Comparison of ENCODE assay signal across 20 cellular contexts in the genomic region with DNA sequence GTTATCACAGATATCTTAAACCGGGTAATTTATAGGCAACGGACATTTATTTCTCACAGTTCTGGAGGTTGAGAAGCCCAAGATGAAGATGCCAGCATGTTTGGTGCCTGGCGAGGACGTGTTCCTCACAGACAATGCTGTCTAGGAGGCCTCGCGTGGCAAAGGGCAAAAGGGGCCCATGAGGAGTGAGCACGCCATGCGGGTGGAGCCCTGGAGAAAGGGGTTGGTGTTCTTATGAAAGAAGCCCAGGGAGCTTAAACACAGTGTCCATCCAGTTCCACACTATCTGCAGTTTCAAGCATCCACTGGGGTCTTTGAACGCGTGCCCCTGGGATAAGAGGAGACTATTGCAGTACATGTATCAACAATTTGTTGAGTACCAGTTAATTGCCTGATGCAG. TPM values are rescaled to one million over a fixed set of nuclear protein-coding genes. Genes with fewer than 3 reads are reported as not detected.
DNase-seq lines count a peak whose midpoint lies in the region; ATAC-seq and TF ChIP-seq lines count a peak whose summit lies in the region.
"Had no signal": no experiment of that assay in that cellular context is flagged by ENCODE, and none has a peak within 500 bp of the region (broad histone marks: within the 10 kb centered on the region; RNA-seq: fewer than 3 reads in every experiment).

No MANE protein-coding gene starts in this region.

- no peak for ATAC-seq in activated CD8-positive, alpha-beta memory T cell treated with anti-CD3 and anti-CD28 coated beads, Interleukin-2, amount 10 ng/mL, durations not matched to agents 7 days and 5 days
- no peak for ATAC-seq in activated T-cell treated with anti-CD3 and anti-CD28 coated beads, Interleukin-2, amount 50 U/mL, for 4 hours
- ATAC-seq in GM18873 (IDR thresholded peaks at IDR 0.05; ENCODE audit: low FRiP score, unreplicated experiment): no peak
- ATAC-seq: A549; CD8-positive, alpha-beta T cell; HCT116 had no signal

- H3K27me3 Mint-ChIP-seq in activated CD8-positive, alpha-beta memory T cell treated with anti-CD3 and anti-CD28 coated beads, Interleukin-2, amount 10 ng/mL, durations not matched to agents 7 days and 5 days: peaks cover 8% of the 10 kb centered on the region
- peaks cover 23% of the 10 kb centered on the region for H3K27me3 Mint-ChIP-seq in osteocyte (ENCODE audit: unreplicated experiment)
- no peaks in the 10 kb centered on the region for H3K27me3 Mint-ChIP-seq in activated T-cell treated with anti-CD3 and anti-CD28 coated beads, Interleukin-2, amount 50 U/mL, for 4 hours (ENCODE audit: low read depth)

- no peaks in the 10 kb centered on the region for H3K4me1 Mint-ChIP-seq in activated CD8-positive, alpha-beta memory T cell treated with anti-CD3 and anti-CD28 coated beads, Interleukin-2, amount 10 ng/mL, durations not matched to agents 7 days and 5 days
- H3K4me1 Mint-ChIP-seq in osteocyte (ENCODE audit: unreplicated experiment): peaks cover 20% of the 10 kb centered on the region
- H3K4me1 Mint-ChIP-seq in activated T-cell treated with anti-CD3 and anti-CD28 coated beads, Interleukin-2, amount 50 U/mL, for 4 hours (ENCODE audit: low read depth): no peaks in the 10 kb centered on the region

- H3K36me3 Mint-ChIP-seq in activated CD8-positive, alpha-beta memory T cell treated with anti-CD3 and anti-CD28 coated beads, Interleukin-2, amount 10 ng/mL, durations not matched to agents 7 days and 5 days: no peaks in the 10 kb centered on the region
- H3K36me3 Mint-ChIP-seq in osteocyte (ENCODE audit: unreplicated experiment): no peaks in the 10 kb centered on the region
- H3K36me3 Mint-ChIP-seq in activated T-cell treated with anti-CD3 and anti-CD28 coated beads, Interleukin-2, amount 50 U/mL, for 4 hours (ENCODE audit: insufficient read depth): no peaks in the 10 kb centered on the region
- H3K36me3 Mint-ChIP-seq: CD8-positive, alpha-beta T cell had no signal

- H3K4me3 Mint-ChIP-seq in activated CD8-positive, alpha-beta memory T cell treated with anti-CD3 and anti-CD28 coated beads, Interleukin-2, amount 10 ng/mL, durations not matched to agents 7 days and 5 days: no peak overlapping the region
- H3K4me3 Mint-ChIP-seq in osteocyte (ENCODE audit: unreplicated experiment): no peak overlapping the region
- no peak overlapping the region for H3K4me3 Mint-ChIP-seq in activated T-cell treated with anti-CD3 and anti-CD28 coated beads, Interleukin-2, amount 50 U/mL, for 4 hours
- H3K4me3 Mint-ChIP-seq: CD8-positive, alpha-beta T cell; HFFc6 had no signal

- H3K9ac ChIP-seq in skeletal muscle tissue (ENCODE audit: low read depth in 1 of 3, low read length in 3 of 3): no peak overlapping the region

- no peaks in the 10 kb centered on the region for H3K9me3 ChIP-seq in skeletal muscle tissue (ENCODE audit: control insufficient read depth in 3 of 3, low read length in 3 of 3)
- H3K9me3 ChIP-seq: A549 had no signal

- TF ChIP-seq CTCF in coronary artery (IDR thresholded peaks at IDR 0.05): no peak
- TF ChIP-seq CTCF in osteocyte (IDR thresholded peaks at IDR 0.05): no peak

- peaks cover 26 to 59% (median 48%) of the 10 kb centered on the region in 3 donors for H3K4me1 ChIP-seq in skeletal muscle tissue (ENCODE audit: control insufficient read depth in 3 of 3, insufficient read depth in 3 of 3, low read length in 3 of 3)
- H3K4me1 ChIP-seq: A549 had no signal

- CTCF ChIA-PET in activated CD8-positive, alpha-beta memory T cell treated with anti-CD3 and anti-CD28 coated beads, Interleukin-2, amount 10 ng/mL, durations not matched to agents 7 days and 5 days (lab: Charles Lee): no interaction called here

- peak; percentile 13 for DNase-seq in activated CD8-positive, alpha-beta memory T cell treated with anti-CD3 and anti-CD28 coated beads for 24 hours
- DNase-seq in activated CD8-positive, alpha-beta memory T cell treated with anti-CD3 and anti-CD28 coated beads, Interleukin-2, amount 10 ng/mL, durations not matched to agents 7 days and 5 days: no peak
- peak; percentile 33 for DNase-seq in coronary artery (ENCODE audit: low spot score)
- DNase-seq in osteocyte (ENCODE audit: extremely low spot score, unreplicated experiment): peak; percentile 71
- no peak for DNase-seq in pons (ENCODE audit: low spot score)
- DNase-seq in activated T-cell treated with anti-CD3 and anti-CD28 coated beads, Interleukin-2, amount 50 U/mL, for 4 hours: no peak
- DNase-seq: AML-193, DMS 273 treated with DMSO at 0.1 percent for 48 hours, DMS53, GOT3, H7, HFFc6 had no signal

- no peaks in the 10 kb centered on the region for H3K9me3 Mint-ChIP-seq in activated CD8-positive, alpha-beta memory T cell treated with anti-CD3 and anti-CD28 coated beads, Interleukin-2, amount 10 ng/mL, durations not matched to agents 7 days and 5 days (ENCODE audit: low read depth)
- H3K9me3 Mint-ChIP-seq in osteocyte (ENCODE audit: unreplicated experiment): no peaks in the 10 kb centered on the region
- H3K9me3 Mint-ChIP-seq in activated T-cell treated with anti-CD3 and anti-CD28 coated beads, Interleukin-2, amount 50 U/mL, for 4 hours: no peaks in the 10 kb centered on the region
- H3K9me3 Mint-ChIP-seq: CD8-positive, alpha-beta T cell; HFFc6 had no signal

- H3K4me3 ChIP-seq in coronary artery (no peak overlapping the region), skeletal muscle tissue (ENCODE audit: low read length in 3 of 3) (no peak overlapping the region)
- H3K4me3 ChIP-seq: A549 had no signal

- H3K27ac ChIP-seq in coronary artery (no peak overlapping the region), skeletal muscle tissue (ENCODE audit: low read depth, low read length) (peak overlapping the region; percentile 96)
- H3K27ac ChIP-seq: 22Rv1, A549, HL-60 had no signal

- H3K27ac Mint-ChIP-seq in activated CD8-positive, alpha-beta memory T cell treated with anti-CD3 and anti-CD28 coated beads, Interleukin-2, amount 10 ng/mL, durations not matched to agents 7 days and 5 days: no peak overlapping the region
- no peak overlapping the region for H3K27ac Mint-ChIP-seq in osteocyte (ENCODE audit: unreplicated experiment)
- H3K27ac Mint-ChIP-seq: CD8-positive, alpha-beta T cell; HFFc6 had no signal

- H3K27me3 ChIP-seq in skeletal muscle tissue (ENCODE audit: control insufficient read depth in 3 of 3, insufficient read depth in 3 of 3, low read length in 3 of 3): no peaks in the 10 kb centered on the region

- no peaks in the 10 kb centered on the region for H3K36me3 ChIP-seq in skeletal muscle tissue (ENCODE audit: control insufficient read depth in 3 of 3, insufficient read depth in 3 of 3, low read length in 3 of 3)

RNA-seq across cellular contexts. Expression of gene CXCL12, which starts 51.4 kb away (rescaled TPM):
- total RNA-seq in activated CD8-positive, alpha-beta memory T cell treated with anti-CD3 and anti-CD28 coated beads, Interleukin-2, amount 10 ng/mL, durations not matched to agents 7 days and 5 days: not detected
- total RNA-seq in osteocyte (153 and 169 TPM in 2 replicates), skeletal muscle tissue (83.5 TPM)
- total RNA-seq in activated T-cell treated with anti-CD3 and anti-CD28 coated beads, Interleukin-2, amount 50 U/mL, for 4 hours: under 1 TPM in 2 of 3 donors, not detected in 1; 0.13 to 0.16 TPM
- total RNA-seq: CD8-positive, alpha-beta T cell; HT1080 had no signal

Comparison
In these comparisons a context has a peak if more than half of its experiments do, and no peak if none do; other contexts are left out.
1. DNase-seq: peak in activated CD8-positive, alpha-beta memory T cell treated with anti-CD3 and anti-CD28 coated beads for 24 hours (single experiment), coronary artery (single experiment) and osteocyte (single experiment); none in activated CD8-positive, alpha-beta memory T cell treated with anti-CD3 and anti-CD28 coated beads, Interleukin-2, amount 10 ng/mL, durations not matched to agents 7 days and 5 days (single experiment), pons (single experiment) and activated T-cell treated with anti-CD3 and anti-CD28 coated beads, Interleukin-2, amount 50 U/mL, for 4 hours (single experiment).
2. RNA of gene CXCL12, which starts 51.4 kb away (total RNA-seq): 153 to 169 TPM in osteocyte and 83.5 TPM in skeletal muscle tissue (single experiment); 0.13 to 0.16 TPM in activated T-cell treated with anti-CD3 and anti-CD28 coated beads, Interleukin-2, amount 50 U/mL, for 4 hours and not detected in activated CD8-positive, alpha-beta memory T cell treated with anti-CD3 and anti-CD28 coated beads, Interleukin-2, amount 10 ng/mL, durations not matched to agents 7 days and 5 days; every median in the first group is over 10 times any median in the second.